ENCODE assay signal across 23 cellular contexts in genomic region chr3:156609546-156609945, GRCh38. TPM values are rescaled to one million over a fixed set of nuclear protein-coding genes. Genes with fewer than 3 reads are reported as not detected.
DNase-seq lines count a peak whose midpoint lies in the region; ATAC-seq, FAIRE-seq and TF ChIP-seq lines count a peak whose summit lies in the region.
"Had no signal": no experiment of that assay in that cellular context is flagged by ENCODE, and none has a peak within 500 bp of the region (broad histone marks: within the 10 kb centered on the region; RNA-seq: fewer than 3 reads in every experiment).

No MANE protein-coding gene starts in this region.

- no peak overlapping the region for H3K4me3 ChIP-seq in PC-3 (ENCODE audit: low read length)
- no peak overlapping the region for H3K4me3 ChIP-seq in kidney (ENCODE audit: low read length in 2 of 2)
- H3K4me3 ChIP-seq: A549, SJCRH30 had no signal

- intact Hi-C loops in PC-3 (cut with micrococcal nuclease): no loop called here
- intact Hi-C loops in kidney (cut with DNase I): no loop called here
- intact Hi-C loops in cardiac septum (cut with DNase I): no loop called here

- no peaks in the 10 kb centered on the region for H3K36me3 Mint-ChIP-seq in HFFc6 (ENCODE audit: low read depth)
- H3K36me3 Mint-ChIP-seq: CD14-positive monocyte; CD8-positive, alpha-beta memory T cell had no signal

- no peaks in the 10 kb centered on the region for H3K27me3 ChIP-seq in PC-3 (ENCODE audit: low read length)
- H3K27me3 ChIP-seq: SJCRH30 had no signal

- DNase-seq in HFFc6 (no peak), PC-3 (no peak), kidney (no peak), DMS153 treated with DMSO at 0.1 percent for 48 hours (lab: John Stamatoyannopoulos, UW; ENCODE audit: unreplicated experiment) (no peak), amniotic stem cell (lab: John Stamatoyannopoulos, UW) (no peak), cardiac septum (ENCODE audit: low spot score) (no peak), NCI-H1436 treated with DMSO at 0.1 percent for 48 hours (lab: John Stamatoyannopoulos, UW) (no peak)
- DNase-seq: BE2C; CD8-positive, alpha-beta memory T cell; DMS 273 treated with DMSO at 0.1 percent for 48 hours; DMS79 treated with DMSO at 0.1 percent for 48 hours; GF-D8; Kasumi-1; NCI-H1105 treated with DMSO at 0.1 percent for 48 hours; NCI-H2029 treated with DMSO at 0.1 percent for 48 hours; NCI-H2227 treated with DMSO at 0.1 percent for 48 hours; NCI-H526 treated with DMSO at 0.1 percent for 48 hours; SJCRH30 had no signal

- BruUV-seq in PC-3 (replicated peaks; lab: Mats Ljungman, UMichigan): no TSS peak

- H3K4me2 ChIP-seq in PC-3 (ENCODE audit: low read length): no peak overlapping the region
- H3K4me2 ChIP-seq: A549 had no signal

- no peaks in the 10 kb centered on the region for H3F3A ChIP-seq in PC-3 (ENCODE audit: low read length, unreplicated experiment)

- H3K27ac Mint-ChIP-seq in HFFc6: no peak overlapping the region

- TF ChIP-seq CTCF in HFFc6 (IDR thresholded peaks at IDR 0.05) (no peak), PC-3 (conservative IDR thresholded peaks at IDR 0.05; ENCODE audit: low read depth, low read length) (no peak), kidney (IDR thresholded peaks at IDR 0.05; ENCODE audit: borderline replicate concordance, extremely low read depth, insufficient read depth) (no peak)

- no peaks in the 10 kb centered on the region for H3K9me2 ChIP-seq in PC-3 (replicated peaks; ENCODE audit: low read length)

- H3K9me3 ChIP-seq in PC-3 (ENCODE audit: low read length) (no peaks in the 10 kb centered on the region), kidney (ENCODE audit: control insufficient read depth in 1 of 2, low read length in 2 of 2) (no peaks in the 10 kb centered on the region)
- H3K9me3 ChIP-seq: A549, BE2C, SJCRH30 had no signal

- H2AFZ ChIP-seq in PC-3 (ENCODE audit: low read length): peak overlapping the region; percentile 11; the same call in 1 of the 2 replicates

- no peaks in the 10 kb centered on the region for H3K9me3 Mint-ChIP-seq in HFFc6
- H3K9me3 Mint-ChIP-seq: CD14-positive monocyte; CD8-positive, alpha-beta memory T cell had no signal

- no peaks in the 10 kb centered on the region for H3K79me2 ChIP-seq in PC-3 (ENCODE audit: low read length)

- CTCF ChIA-PET in PC-3 (lab: Charles Lee): no interaction called here

- H3K27me3 Mint-ChIP-seq in HFFc6 (ENCODE audit: insufficient read depth): no peaks in the 10 kb centered on the region

- H3K9ac ChIP-seq in PC-3 (ENCODE audit: low read length) (no peak overlapping the region), kidney (ENCODE audit: low read length in 2 of 2) (no peak overlapping the region)

- no peak for ATAC-seq in PC-3
- ATAC-seq: A549, HepG2, Right ventricle myocardium inferior had no signal

- no peak overlapping the region for H3K27ac ChIP-seq in PC-3 (ENCODE audit: low read length)
- no peak overlapping the region for H3K27ac ChIP-seq in kidney (ENCODE audit: low read depth in 2 of 2, low read length in 2 of 2)
- H3K27ac ChIP-seq: A549, SJCRH30 had no signal

- H3K4me1 ChIP-seq in PC-3 (ENCODE audit: insufficient read depth, low read length) (peaks cover 10% of the 10 kb centered on the region), kidney (ENCODE audit: control insufficient read depth in 1 of 2, insufficient read depth in 1 of 2, low read depth in 1 of 2, low read length in 2 of 2) (peaks cover 0 to 13% of the 10 kb centered on the region in 2 donors)
- H3K4me1 ChIP-seq: A549, BE2C, SJCRH30 had no signal

- peak overlapping the region; percentile 64; the same call in 1 of the 2 replicates for H3K4me3 Mint-ChIP-seq in HFFc6
- H3K4me3 Mint-ChIP-seq: CD14-positive monocyte; CD8-positive, alpha-beta memory T cell had no signal

- H3K4me1 Mint-ChIP-seq in HFFc6 (ENCODE audit: low read depth): peaks cover 56% of the 10 kb centered on the region

- no peaks in the 10 kb centered on the region for H4K20me1 ChIP-seq in PC-3 (ENCODE audit: low read length)

- H3K36me3 ChIP-seq in PC-3 (ENCODE audit: low read depth, low read length) (no peaks in the 10 kb centered on the region), kidney (ENCODE audit: control insufficient read depth in 1 of 2, insufficient read depth in 2 of 2, low read length in 2 of 2) (no peaks in the 10 kb centered on the region)
- H3K36me3 ChIP-seq: BE2C, SJCRH30 had no signal

- POLR2A ChIA-PET in PC-3 (lab: Charles Lee; ENCODE audit: unreplicated experiment): no interaction called here

- FAIRE-seq in kidney (lab: Jason Lieb, UNC): peak; percentile 67
- FAIRE-seq: A549, GM12891, HepG2 had no signal

RNA-seq across cellular contexts. Expression of gene SSR3, which starts 54.6 kb away (rescaled TPM):
- 100 to 1,000 TPM; 622 to 815 (median 721) TPM for total RNA-seq in HFFc6 (2021; fragmentation: NEBNext Ultra II Directional; extraction: Animal tissue kit (Norgen Biotek cat#: 25700))
- 171 and 178 TPM in 2 replicates for total RNA-seq in PC-3 (2014; rRNA removed)
- total RNA-seq in kidney: 132 TPM
- 150 TPM for polyA plus RNA-seq in kidney (ENCODE audit: insufficient read depth, low read depth, low replicate concordance)
- 155 TPM for total RNA-seq in cardiac septum
